1 cellular context compared by ENCODE assay signal in the genomic region with DNA sequence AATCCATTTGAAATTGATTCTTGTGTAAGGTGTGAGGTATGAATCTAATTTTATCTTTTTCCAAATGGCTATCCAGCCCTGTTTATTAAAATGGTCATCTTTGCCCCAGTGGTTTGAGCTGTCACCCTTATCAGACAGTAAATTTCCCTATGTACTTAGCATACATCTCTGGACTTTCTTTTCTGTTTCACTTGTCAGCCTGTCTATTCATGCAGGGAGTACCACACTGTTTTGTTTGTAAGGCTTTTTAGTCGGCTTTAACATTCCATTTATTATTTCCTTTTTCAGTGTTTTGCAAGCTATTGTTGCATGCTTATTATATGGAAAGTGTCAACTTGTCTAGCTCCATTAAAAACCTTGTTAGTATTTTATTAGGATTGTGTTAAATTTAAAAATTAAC.
TF ChIP-seq lines count a peak whose summit lies in the region.

No MANE protein-coding gene starts in this region.

TF ChIP-seq in A549, 52 proteins besides CTCF, POLR2A, EP300 and RAD21 (continued from another document):
- TF ChIP-seq, protein P1, sequence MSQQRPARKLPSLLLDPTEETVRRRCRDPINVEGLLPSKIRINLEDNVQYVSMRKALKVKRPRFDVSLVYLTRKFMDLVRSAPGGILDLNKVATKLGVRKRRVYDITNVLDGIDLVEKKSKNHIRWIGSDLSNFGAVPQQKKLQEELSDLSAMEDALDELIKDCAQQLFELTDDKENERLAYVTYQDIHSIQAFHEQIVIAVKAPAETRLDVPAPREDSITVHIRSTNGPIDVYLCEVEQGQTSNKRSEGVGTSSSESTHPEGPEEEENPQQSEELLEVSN (IDR thresholded peaks at IDR 0.05; ENCODE audit: borderline replicate concordance, low read depth), result no peak
- no peak for TF ChIP-seq GATA3 (IDR thresholded peaks at IDR 0.05; ENCODE audit: borderline replicate concordance)
- TF ChIP-seq ESRRA (IDR thresholded peaks at IDR 0.05; ENCODE audit: borderline replicate concordance, low read length), result no peak
- no peak for TF ChIP-seq RNF2 (IDR thresholded peaks at IDR 0.05; ENCODE audit: borderline replicate concordance, low read depth)
- TF ChIP-seq CBX2 (IDR thresholded peaks at IDR 0.05; ENCODE audit: borderline replicate concordance, low read depth), result no peak
- no peak for TF ChIP-seq HOXB5 (CRISPR knock-in tag; IDR thresholded peaks at IDR 0.05)
TF ChIP-seq in A549: peak in this region for 0.
